ENCODE assay signal across 21 cellular contexts in the genomic region with DNA sequence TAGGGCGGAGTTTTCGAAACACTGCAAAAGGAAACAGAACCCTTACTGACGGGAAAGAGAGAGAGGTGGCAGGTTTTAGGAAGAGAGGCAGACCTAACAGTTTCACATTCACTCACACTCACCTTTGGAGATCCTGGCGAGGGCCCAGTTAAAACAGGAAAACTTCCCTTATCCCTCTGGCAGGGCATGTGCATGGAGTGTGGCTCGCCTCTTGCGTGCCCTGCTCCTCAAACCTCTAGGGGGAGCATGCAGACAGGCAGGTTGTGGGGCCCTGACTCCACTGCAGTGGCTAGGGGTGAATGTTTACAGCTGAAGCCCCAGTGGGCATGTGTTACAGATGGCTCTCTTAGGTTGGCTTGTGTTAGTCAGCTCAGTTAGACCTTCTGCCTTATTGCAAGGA.
"Had no signal": no experiment of that assay in that cellular context is flagged by ENCODE, and none has a peak within 500 bp of the region (broad histone marks: within the 10 kb centered on the region; RNA-seq: fewer than 3 reads in every experiment).

No MANE protein-coding gene starts in this region.

- H3K4me1 Mint-ChIP-seq: activated CD4-positive, alpha-beta T cell treated with anti-CD3 and anti-CD28 coated beads, Interleukin-2, amount 10 ng/mL, durations not matched to agents 7 days and 5 days; stimulated activated naive B cell treated with anti-CD40 and anti-IgM and Interleukin-4, amounts not matched to agents 10 μg/mL and 1 μg/mL and 100 μg/mL, for 72 hours had no signal

- H3K36me3 ChIP-seq: brain microvascular endothelial cell, spleen, thoracic aorta, upper lobe of left lung had no signal

- ATAC-seq: activated CD4-positive, CD25-positive, alpha-beta regulatory T cell treated with anti-CD3 and anti-CD28 coated beads, Interleukin-2, amount 50 U/mL, for 24 hours; foreskin keratinocyte; left lobe of liver; stimulated activated naive B cell treated with anti-CD40 and anti-IgM and Interleukin-4, amounts not matched to agents 10 μg/mL and 1 μg/mL and 100 μg/mL, for 72 hours had no signal

- H3K4me1 ChIP-seq: foreskin keratinocyte, spleen, upper lobe of left lung had no signal

- H3K36me3 Mint-ChIP-seq: stimulated activated naive B cell treated with anti-CD40 and anti-IgM and Interleukin-4, amounts not matched to agents 10 μg/mL and 1 μg/mL and 100 μg/mL, for 72 hours had no signal

- H3K27me3 Mint-ChIP-seq: activated CD4-positive, alpha-beta T cell treated with anti-CD3 and anti-CD28 coated beads, Interleukin-2, amount 10 ng/mL, durations not matched to agents 7 days and 5 days; stimulated activated naive B cell treated with anti-CD40 and anti-IgM and Interleukin-4, amounts not matched to agents 10 μg/mL and 1 μg/mL and 100 μg/mL, for 72 hours had no signal

- H3K27me3 ChIP-seq: brain microvascular endothelial cell, foreskin keratinocyte, spleen, upper lobe of left lung had no signal

- H3K27ac ChIP-seq: brain microvascular endothelial cell, dorsolateral prefrontal cortex, epithelial cell of prostate, foreskin keratinocyte, spleen, thoracic aorta, upper lobe of left lung had no signal

- H3K9me3 ChIP-seq: thoracic aorta had no signal

- H3K4me3 ChIP-seq: dorsolateral prefrontal cortex, spleen, thoracic aorta, upper lobe of left lung had no signal

- H3K27ac Mint-ChIP-seq: activated CD4-positive, alpha-beta T cell treated with anti-CD3 and anti-CD28 coated beads, Interleukin-2, amount 10 ng/mL, durations not matched to agents 7 days and 5 days; stimulated activated naive B cell treated with anti-CD40 and anti-IgM and Interleukin-4, amounts not matched to agents 10 μg/mL and 1 μg/mL and 100 μg/mL, for 72 hours; T-helper 2 cell treated with Interferon-gamma antibody and Interleukin-4, amounts not matched to agents 5 μg/mL and 100 μg/mL, for 36 hours had no signal

- DNase-seq: activated CD4-positive, alpha-beta T cell treated with anti-CD3 and anti-CD28 coated beads, Interleukin-2, amount 10 ng/mL, durations not matched to agents 7 days and 5 days; activated CD8-positive, alpha-beta memory T cell treated with anti-CD3 and anti-CD28 coated beads, Interleukin-2, amount 50 U/mL, for 4 hours; activated effector memory CD4-positive, alpha-beta T cell treated with anti-CD3 and anti-CD28 coated beads, Interleukin-2, amount 50 U/mL, for 16 hours; activated naive CD4-positive, alpha-beta T cell treated with anti-CD3 and anti-CD28 coated beads, Interleukin-2, amount 50 U/mL, for 16 hours; activated T-cell treated with anti-CD3 and anti-CD28 coated beads, Interleukin-2, amount 50 U/mL, for 48 hours; aorta; brain microvascular endothelial cell; central memory CD4-positive, alpha-beta T cell; dorsolateral prefrontal cortex; foreskin keratinocyte; glutamatergic neuron; hypothalamus; retina; spleen; stimulated activated naive B cell treated with anti-CD40 and anti-IgM and Interleukin-4, amounts not matched to agents 10 μg/mL and 1 μg/mL and 100 μg/mL, for 72 hours; upper lobe of left lung had no signal

- H3K4me3 Mint-ChIP-seq: activated CD4-positive, alpha-beta T cell treated with anti-CD3 and anti-CD28 coated beads, Interleukin-2, amount 10 ng/mL, durations not matched to agents 7 days and 5 days; stimulated activated naive B cell treated with anti-CD40 and anti-IgM and Interleukin-4, amounts not matched to agents 10 μg/mL and 1 μg/mL and 100 μg/mL, for 72 hours; T-helper 2 cell treated with Interferon-gamma antibody and Interleukin-4, amounts not matched to agents 5 μg/mL and 100 μg/mL, for 36 hours had no signal
